Comparison of ENCODE assay signal across 12 cellular contexts in the genomic region with DNA sequence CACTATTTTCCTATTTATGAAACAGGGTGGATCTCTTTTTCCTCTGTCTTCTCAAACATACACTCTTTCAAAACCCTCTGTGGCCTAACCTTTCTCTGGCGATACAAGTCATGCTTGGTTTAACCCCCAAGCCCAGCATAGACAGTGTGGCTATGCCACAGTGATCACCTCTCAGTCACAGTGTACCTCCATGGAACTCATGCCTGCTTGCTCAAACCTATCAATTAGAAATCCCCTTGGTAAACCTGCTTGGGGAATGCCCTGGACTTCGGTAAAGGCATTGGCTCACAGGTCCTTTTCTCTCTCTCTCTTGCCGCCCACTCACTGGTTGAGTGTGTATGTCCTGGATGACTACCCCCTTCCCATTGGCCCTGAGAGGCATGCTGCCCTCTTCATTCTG.
"Had no signal": no experiment of that assay in that cellular context is flagged by ENCODE, and none has a peak within 500 bp of the region (broad histone marks: within the 10 kb centered on the region; RNA-seq: fewer than 3 reads in every experiment).

No MANE protein-coding gene starts in this region.

- H3K4me1 Mint-ChIP-seq: naive thymus-derived CD8-positive, alpha-beta T cell had no signal

- H3K4me3 Mint-ChIP-seq: naive thymus-derived CD8-positive, alpha-beta T cell had no signal

- ATAC-seq: mucosa of descending colon; naive thymus-derived CD8-positive, alpha-beta T cell had no signal

- DNase-seq: activated CD4-positive, alpha-beta T cell treated with anti-CD3 and anti-CD28 coated beads for 48 hours; activated gamma-delta T cell; activated T-cell treated with anti-CD3 and anti-CD28 coated beads, Interleukin-2, amount 50 U/mL, for 1 hour; aorta; esophagus squamous epithelium; foreskin fibroblast; mucosa of descending colon; naive thymus-derived CD8-positive, alpha-beta T cell; posterior cingulate gyrus; SW 1271; T1000; transverse colon had no signal

- H3K36me3 Mint-ChIP-seq: naive thymus-derived CD8-positive, alpha-beta T cell had no signal

- H3K27ac Mint-ChIP-seq: naive thymus-derived CD8-positive, alpha-beta T cell had no signal

- H3K9me3 Mint-ChIP-seq: naive thymus-derived CD8-positive, alpha-beta T cell had no signal
